Comparison of ENCODE assay signal across 11 cellular contexts in the genomic region with DNA sequence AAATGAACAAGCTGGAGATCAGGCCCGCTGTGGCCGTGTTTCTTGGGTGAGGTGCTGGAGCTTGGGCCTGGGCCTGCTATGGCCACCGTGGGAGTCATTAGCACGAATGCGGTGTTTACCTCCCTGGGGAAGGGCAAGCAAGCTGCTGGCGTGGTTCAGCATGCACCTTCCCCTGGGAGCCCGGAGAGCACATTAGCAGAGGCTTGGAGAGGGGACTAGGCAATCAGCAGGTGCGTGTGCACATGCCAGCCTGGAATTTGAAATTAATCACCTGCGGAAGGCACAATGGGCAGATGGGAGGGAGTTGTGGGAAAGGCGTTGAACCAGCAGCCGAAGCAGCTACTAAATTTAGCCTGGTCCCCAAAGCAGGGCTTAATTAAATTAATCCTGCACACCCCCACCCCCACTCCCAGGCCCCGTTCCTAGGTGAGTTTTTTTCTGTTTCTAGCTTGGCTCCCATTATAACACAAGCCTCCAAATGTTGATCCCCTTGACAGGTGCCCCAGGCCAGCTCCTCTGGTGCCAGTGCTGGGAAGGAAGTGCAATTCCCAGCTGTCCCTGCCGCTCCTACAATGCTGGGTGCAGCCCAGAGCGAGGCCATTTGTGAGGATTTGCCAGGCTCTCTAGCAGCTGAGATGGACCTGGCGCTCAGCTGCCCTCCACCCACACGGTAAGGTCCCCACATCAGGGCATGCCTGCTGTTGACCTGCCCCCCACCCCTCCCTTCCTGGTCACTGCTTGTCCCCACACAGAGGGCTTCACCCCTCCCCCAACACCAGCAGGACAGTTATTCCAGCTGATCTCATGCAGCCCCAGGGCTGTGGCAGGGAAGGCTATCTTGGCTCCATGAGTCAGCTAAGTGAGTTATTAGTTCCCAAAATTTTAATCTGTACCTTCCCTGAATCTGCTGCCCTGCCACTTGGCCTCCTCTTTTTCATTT.
DNase-seq lines count a peak whose midpoint lies in the region; ATAC-seq and TF ChIP-seq lines count a peak whose summit lies in the region.
"Had no signal": no experiment of that assay in that cellular context is flagged by ENCODE, and none has a peak within 500 bp of the region (broad histone marks: within the 10 kb centered on the region; RNA-seq: fewer than 3 reads in every experiment).

No MANE protein-coding gene starts in this region.

- no peaks in the 10 kb centered on the region for H3K27me3 ChIP-seq in hepatocyte
- H3K27me3 ChIP-seq: cardiac muscle cell had no signal

- no peaks in the 10 kb centered on the region for H3K79me2 ChIP-seq in hepatocyte

- TF ChIP-seq CTCF in nephron (IDR thresholded peaks at IDR 0.05; ENCODE audit: unreplicated experiment in 3 of 3) (no peak), hepatocyte (IDR thresholded peaks at IDR 0.05; ENCODE audit: poor library complexity) (no peak)

- no peaks in the 10 kb centered on the region for H4K20me1 ChIP-seq in hepatocyte (ENCODE audit: insufficient read depth, poor library complexity, severe bottlenecking)

- H3K4me3 Mint-ChIP-seq in nephron: no peak overlapping the region

- no peak overlapping the region for H3K4me2 ChIP-seq in hepatocyte

- peak; percentile 43 for DNase-seq in ELF-1 (ENCODE audit: low read depth, low spot score)
- DNase-seq in NCI-H187 (lab: John Stamatoyannopoulos, UW): peak; percentile 80 to 92
- no peak for DNase-seq in hepatocyte (ENCODE audit: low spot score)
- DNase-seq in activated gamma-delta T cell treated with Interleukin-2 at 50 U/mL for 16 hours: no peak
- DNase-seq: DND-41; stimulated activated naive CD4-positive, alpha-beta T cell had no signal

- peak overlapping the region; percentile 11 to 57 (median 34) for H3K27ac Mint-ChIP-seq in nephron

- ATAC-seq in SK-N-SH treated with all-trans-retinoic acid at 6 μM for 48 hours (peak; percentile 41; the same call in 1 of the 3 replicates), GM18519 (IDR thresholded peaks at IDR 0.05; ENCODE audit: low FRiP score, unreplicated experiment) (no peak), HG02642 (IDR thresholded peaks at IDR 0.05; ENCODE audit: poor library complexity, unreplicated experiment) (no peak)

- no peaks in the 10 kb centered on the region for H3K9me3 ChIP-seq in hepatocyte (ENCODE audit: low read depth)

- no peak overlapping the region for H2AFZ ChIP-seq in hepatocyte

- H3K4me3 ChIP-seq in hepatocyte: no peak overlapping the region
- H3K4me3 ChIP-seq: cardiac muscle cell had no signal

- no peaks in the 10 kb centered on the region for H3K36me3 ChIP-seq in hepatocyte (replicated peaks; ENCODE audit: insufficient read depth, low read depth)
- H3K36me3 ChIP-seq: cardiac muscle cell had no signal

- no peaks in the 10 kb centered on the region for H3K4me1 ChIP-seq in hepatocyte (ENCODE audit: insufficient read depth)

- no peak overlapping the region for H3K27ac ChIP-seq in hepatocyte
- H3K27ac ChIP-seq: cardiac muscle cell had no signal

- H3K27me3 Mint-ChIP-seq in nephron (ENCODE audit: low read depth): peaks cover 3% of the 10 kb centered on the region

- no peaks in the 10 kb centered on the region for H3K9me3 Mint-ChIP-seq in nephron

- 83% methylated on average over 16 of the region's 16 CpGs for WGBS in hepatocyte (ENCODE audit: low lambda C conversion rate, missing lambda C conversion rate)

- H3K9me2 ChIP-seq in hepatocyte (replicated peaks; ENCODE audit: insufficient read depth): no peaks in the 10 kb centered on the region

- H3K4me1 Mint-ChIP-seq in nephron: peaks cover 34% of the 10 kb centered on the region

- no peaks in the 10 kb centered on the region for H3K36me3 Mint-ChIP-seq in nephron (ENCODE audit: low read depth)

TF ChIP-seq in SK-N-SH treated with all-trans-retinoic acid at 6 μM for 48 hours, 23 proteins besides CTCF, POLR2A, EP300 and RAD21:
- no peak for TF ChIP-seq CSDC2 (CRISPR knock-in tag; IDR thresholded peaks at IDR 0.05)
- TF ChIP-seq ZFP3 (CRISPR knock-in tag; IDR thresholded peaks at IDR 0.05): peak; percentile 86
- TF ChIP-seq BACH2 (CRISPR knock-in tag; IDR thresholded peaks at IDR 0.05; ENCODE audit: borderline replicate concordance): no peak
- no peak for TF ChIP-seq ZNF565 (CRISPR knock-in tag; conservative IDR thresholded peaks at IDR 0.05; ENCODE audit: low read depth)

Comparison
In these comparisons a context has a peak if more than half of its experiments do, and no peak if none do; other contexts are left out.
1. DNase-seq: peak in ELF-1 (single experiment) and NCI-H187 (2 of 2); none in hepatocyte (single experiment) and activated gamma-delta T cell treated with Interleukin-2 at 50 U/mL for 16 hours (single experiment).